Comparison of ENCODE assay signal across 27 cellular contexts in genomic region chr2:211089127-211089526, GRCh38.
"Had no signal": no experiment of that assay in that cellular context is flagged by ENCODE, and none has a peak within 500 bp of the region (broad histone marks: within the 10 kb centered on the region; RNA-seq: fewer than 3 reads in every experiment).

No MANE protein-coding gene starts in this region.

- H3K4me3 ChIP-seq: left lung, lower lobe of right lung, pancreas, right atrium auricular region, skin epidermis, stomach, testis, thyroid gland, transverse colon, upper lobe of left lung, vagina had no signal

- DNase-seq: hypothalamus; immature natural killer cell; kidney; left colon; left lung; lower lobe of right lung; mammary epithelial cell; mesenchymal stem cell; naive thymus-derived CD8-positive, alpha-beta T cell; nucleus accumbens; pancreas; stimulated activated CD4-positive, alpha-beta T cell treated with anti-CD3 and anti-CD28 coated beads, Interleukin-12 subunit alpha, Interleukin-12 subunit beta, amount 100 ng/mL, for 4 hours; stimulated activated CD4-positive, alpha-beta T cell treated with anti-CD3 and anti-CD28 coated beads, Interleukin-15, amount 100 ng/mL, for 24 hours; stimulated activated CD4-positive, alpha-beta T cell treated with anti-CD3 and anti-CD28 coated beads, Interleukin-2, amount 100 ng/mL, for 24 hours; stimulated activated CD4-positive, alpha-beta T cell treated with anti-CD3 and anti-CD28 coated beads, Interleukin-4, amount 100 ng/mL, for 1 hour; stimulated activated naive B cell treated with anti-CD40 and anti-IgM and Interleukin-4, amounts not matched to agents 10 μg/mL and 1 μg/mL and 100 μg/mL, for 72 hours; stimulated activated naive CD8-positive, alpha-beta T cell treated with anti-CD3 and anti-CD28 coated beads, Interleukin-15, Interleukin-2, amounts not matched to agents 100 U/mL and 50 U/mL, for 24 hours; stomach; testis; thyroid gland; transverse colon; upper lobe of left lung had no signal

- H3K27ac ChIP-seq: left lung, lower lobe of right lung, pancreas, right atrium auricular region, skin epidermis, stomach, testis, thyroid gland, transverse colon, upper lobe of left lung, vagina had no signal

- H3K9me3 ChIP-seq: left lung, lower lobe of right lung, right atrium auricular region, stomach, testis, thyroid gland, transverse colon, upper lobe of left lung, vagina had no signal

- H3K4me1 ChIP-seq: left lung, lower lobe of right lung, pancreas, right atrium auricular region, stomach, testis, thyroid gland, transverse colon, upper lobe of left lung, vagina had no signal

- FAIRE-seq: islet of Langerhans, kidney, pancreas had no signal

- H3K27me3 ChIP-seq: left lung, pancreas, right atrium auricular region, stomach, testis, thyroid gland, transverse colon, upper lobe of left lung, vagina had no signal

- ATAC-seq: left colon; left lung; lower lobe of right lung; naive thymus-derived CD8-positive, alpha-beta T cell; pancreas; sciatic nerve; stimulated activated naive B cell treated with anti-CD40 and anti-IgM and Interleukin-4, amounts not matched to agents 10 μg/mL and 1 μg/mL and 100 μg/mL, for 72 hours; stimulated activated naive CD8-positive, alpha-beta T cell treated with anti-CD3 and anti-CD28 coated beads, Interleukin-15, Interleukin-2, amounts not matched to agents 100 U/mL and 50 U/mL, for 24 hours had no signal

- H3K36me3 ChIP-seq: left lung, lower lobe of right lung, pancreas, right atrium auricular region, stomach, thyroid gland, transverse colon, upper lobe of left lung, vagina had no signal
